Comparison of ENCODE assay signal across 1 cellular context in genomic region chr6:46583711-46584110, GRCh38.
TF ChIP-seq lines count a peak whose summit lies in the region.

No MANE protein-coding gene starts in this region.

TF ChIP-seq in GM23338, 12 proteins besides CTCF, POLR2A, EP300 and RAD21 (continued from another document):
- TF ChIP-seq ZNF462 (CRISPR knock-in tag; IDR thresholded peaks at IDR 0.05): no peak
- TF ChIP-seq ZNF331 (CRISPR knock-in tag; IDR thresholded peaks at IDR 0.05; ENCODE audit: low read depth): no peak
- no peak for TF ChIP-seq POLR2AphosphoS5 (IDR thresholded peaks at IDR 0.05; ENCODE audit: low read depth)
- no peak for TF ChIP-seq ETS1 (IDR thresholded peaks at IDR 0.05)
- TF ChIP-seq STAT1 (IDR thresholded peaks at IDR 0.05; ENCODE audit: unreplicated experiment): no peak
- TF ChIP-seq JUNB (IDR thresholded peaks at IDR 0.05; ENCODE audit: unreplicated experiment): no peak
